ENCODE assay signal across 3 cellular contexts in genomic region chr20:2907519-2907918, GRCh38.
TF ChIP-seq lines count a peak whose summit lies in the region.

No MANE protein-coding gene starts in this region.

TF ChIP-seq in A549, 52 proteins besides CTCF, POLR2A, EP300 and RAD21:
- TF ChIP-seq CBX8 (IDR thresholded peaks at IDR 0.05) (no peak), HOXB5 (CRISPR knock-in tag; IDR thresholded peaks at IDR 0.05) (no peak), FOSL2 (IDR thresholded peaks at IDR 0.05) (no peak), FOSL2 (CRISPR knock-in tag; IDR thresholded peaks at IDR 0.05) (no peak), HOXA7 (CRISPR knock-in tag; IDR thresholded peaks at IDR 0.05) (no peak), MAZ (IDR thresholded peaks at IDR 0.05; ENCODE audit: borderline replicate concordance, low read depth, low read length) (no peak), NFE2L2 (conservative IDR thresholded peaks at IDR 0.05; ENCODE audit: low read length) (no peak), ATOH8 (CRISPR knock-in tag; IDR thresholded peaks at IDR 0.05; ENCODE audit: low read depth) (no peak), FOSB (CRISPR knock-in tag; IDR thresholded peaks at IDR 0.05) (no peak), SMC3 (IDR thresholded peaks at IDR 0.05) (no peak), CBX2 (IDR thresholded peaks at IDR 0.05; ENCODE audit: borderline replicate concordance, low read depth) (no peak), RFX5 (IDR thresholded peaks at IDR 0.05) (no peak)

TF ChIP-seq in IMR-90, 13 proteins besides CTCF, POLR2A, EP300 and RAD21:
- TF ChIP-seq ELK1 (IDR thresholded peaks at IDR 0.05; ENCODE audit: borderline replicate concordance, low read depth, low read length) (no peak), NFE2L2 (IDR thresholded peaks at IDR 0.05; ENCODE audit: low read depth, low read length) (no peak), MAZ (IDR thresholded peaks at IDR 0.05; ENCODE audit: borderline replicate concordance, low read depth, low read length) (no peak), RFX5 (IDR thresholded peaks at IDR 0.05; ENCODE audit: low read depth, low read length) (no peak), MAFK (IDR thresholded peaks at IDR 0.05; ENCODE audit: low read depth, low read length) (no peak), MXI1 (IDR thresholded peaks at IDR 0.05; ENCODE audit: borderline replicate concordance, low read depth, low read length) (no peak), CEBPB (IDR thresholded peaks at IDR 0.05; ENCODE audit: low read depth, low read length) (no peak), FOS (IDR thresholded peaks at IDR 0.05; ENCODE audit: low read depth, low read length) (no peak), USF2 (IDR thresholded peaks at IDR 0.05; ENCODE audit: low read depth, low read length) (no peak), CHD1 (IDR thresholded peaks at IDR 0.05; ENCODE audit: low read depth, low read length) (no peak), RCOR1 (IDR thresholded peaks at IDR 0.05; ENCODE audit: insufficient replicate concordance, low read length) (no peak), SMC3 (IDR thresholded peaks at IDR 0.05; ENCODE audit: low read depth, low read length) (no peak), BHLHE40 (IDR thresholded peaks at IDR 0.05; ENCODE audit: low read depth, low read length) (no peak)

TF ChIP-seq in HepG2, 621 proteins besides CTCF, POLR2A, EP300 and RAD21:
- no peak for TF ChIP-seq SUZ12 (IDR thresholded peaks at IDR 0.05; ENCODE audit: low read depth, low read length)
- no peak for TF ChIP-seq MED13 (CRISPR knock-in tag; IDR thresholded peaks at IDR 0.05)
- no peak for TF ChIP-seq NFKBIZ (CRISPR knock-in tag; IDR thresholded peaks at IDR 0.05)
- TF ChIP-seq ZNF101 (CRISPR knock-in tag; IDR thresholded peaks at IDR 0.05; ENCODE audit: borderline replicate concordance, low read depth) = no peak
- TF ChIP-seq BRCA1 (CRISPR knock-in tag; IDR thresholded peaks at IDR 0.05) = no peak
- TF ChIP-seq ZNF747 (CRISPR knock-in tag; IDR thresholded peaks at IDR 0.05; ENCODE audit: borderline replicate concordance) = no peak
- no peak for TF ChIP-seq POLR2AphosphoS5 (IDR thresholded peaks at IDR 0.05; ENCODE audit: low read depth, low read length)
- no peak for TF ChIP-seq ZNF639 (CRISPR knock-in tag; conservative IDR thresholded peaks at IDR 0.05)
- no peak for TF ChIP-seq TBX2 (CRISPR knock-in tag; IDR thresholded peaks at IDR 0.05; ENCODE audit: borderline replicate concordance)
- no peak for TF ChIP-seq GTF2F1 (IDR thresholded peaks at IDR 0.05; ENCODE audit: low read length)
- TF ChIP-seq NCOA1 (CRISPR knock-in tag; IDR thresholded peaks at IDR 0.05) = no peak
- no peak for TF ChIP-seq ARID2 (CRISPR knock-in tag; IDR thresholded peaks at IDR 0.05; ENCODE audit: borderline replicate concordance)
- TF ChIP-seq HMG20B (CRISPR knock-in tag; conservative IDR thresholded peaks at IDR 0.05) = no peak
- no peak for TF ChIP-seq ZNF777 (CRISPR knock-in tag; IDR thresholded peaks at IDR 0.05)
- no peak for TF ChIP-seq ZSCAN5A (CRISPR knock-in tag; IDR thresholded peaks at IDR 0.05; ENCODE audit: borderline replicate concordance)
- TF ChIP-seq PHF20 (CRISPR knock-in tag; IDR thresholded peaks at IDR 0.05) = no peak
